In the genomic region with DNA sequence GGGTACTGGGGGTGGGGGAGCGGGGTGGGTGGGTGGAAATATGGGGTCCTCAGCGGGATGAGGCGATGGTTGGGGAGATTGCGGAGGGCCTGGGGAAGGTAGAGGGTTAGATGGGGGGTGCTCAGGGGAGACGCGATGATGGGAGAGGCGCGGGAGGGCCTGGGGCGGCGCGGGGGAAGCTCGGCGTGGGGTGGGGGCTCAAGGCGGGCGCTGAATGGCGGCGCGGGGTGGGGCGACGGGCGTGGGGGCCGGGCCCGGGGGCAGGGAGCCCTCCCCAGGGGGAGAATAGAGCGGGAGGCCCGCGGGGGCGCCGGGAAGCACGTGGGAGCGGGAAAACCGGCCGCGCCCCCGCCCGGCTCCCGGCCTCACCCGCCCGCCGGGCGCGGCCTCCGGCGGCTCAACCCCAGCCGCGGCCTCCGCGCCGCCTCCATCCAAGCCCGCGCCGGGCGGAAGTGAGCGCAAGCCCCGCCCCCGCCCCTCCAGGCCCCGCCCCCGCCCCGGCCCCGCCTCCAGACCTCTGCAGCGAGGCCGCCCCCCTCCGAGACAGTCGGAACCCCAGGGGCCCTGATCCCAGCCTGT, we compare ENCODE assay signal across 8 cellular contexts. TPM values are rescaled to one million over a fixed set of nuclear protein-coding genes. Genes with fewer than 3 reads are reported as not detected.
DNase-seq lines count a peak whose midpoint lies in the region; ATAC-seq and TF ChIP-seq lines count a peak whose summit lies in the region.

A gene with protein sequence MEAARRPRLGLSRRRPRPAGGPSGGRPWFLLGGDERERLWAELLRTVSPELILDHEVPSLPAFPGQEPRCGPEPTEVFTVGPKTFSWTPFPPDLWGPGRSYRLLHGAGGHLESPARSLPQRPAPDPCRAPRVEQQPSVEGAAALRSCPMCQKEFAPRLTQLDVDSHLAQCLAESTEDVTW (minus strand): TSS at position 454 of the 579 bp plus-strand sequence. CDS start 23 bp downstream, at position 431.

- H3K9me3 ChIP-seq in T-helper 17 cell (ENCODE audit: control insufficient read depth, low read length, poor library complexity, severe bottlenecking) = no peaks in the 10 kb centered on the region

- ATAC-seq in GM21381 (IDR thresholded peaks at IDR 0.05; ENCODE audit: unreplicated experiment) = peak; percentile 39
- peak; percentile 72 for ATAC-seq in T-helper 17 cell

- peaks cover 14% of the 10 kb centered on the region for H3K4me1 Mint-ChIP-seq in T-helper 17 cell

- H3K27ac Mint-ChIP-seq in T-helper 17 cell = peak within 1 kb of the TSS; percentile 53

- no peak for TF ChIP-seq CTCF in cardiac fibroblast (IDR thresholded peaks at IDR 0.05; ENCODE audit: low read depth, low read length)

- H3K27me3 Mint-ChIP-seq in T-helper 17 cell = no peaks in the 10 kb centered on the region

- H3K4me3 Mint-ChIP-seq in T-helper 17 cell = peak within 1 kb of the TSS; percentile 92

- H3K36me3 Mint-ChIP-seq in T-helper 17 cell (ENCODE audit: low read depth) = no peaks in the 10 kb centered on the region

- H3K4me3 ChIP-seq in cardiac fibroblast (replicated peaks in 1 of 2; ENCODE audit: low read depth in 2 of 2, low read length in 2 of 2) = peak within 1 kb of the TSS; percentile 46 to 62

- DNase-seq in ELR (ENCODE audit: low read depth) = peak; percentile 73
- DNase-seq in HT1080 (ENCODE audit: low read depth) = no peak
- DNase-seq in T-helper 17 cell = peak in 2 of 3 donors; percentile 70 to 73
- peak; percentile 75 to 77 for DNase-seq in cardiac fibroblast (ENCODE audit: low read depth in 2 of 2)
- peak; percentile 90 for DNase-seq in islet precursor cell
- DNase-seq in stimulated activated CD4-positive, alpha-beta T cell treated with anti-CD3 and anti-CD28 coated beads, Interleukin-1b, Interleukin-23, amount 100 ng/mL, for 1 hour (ENCODE audit: low read depth in 2 of 2) = peak; percentile 31 to 43
- DNase-seq in NCI-H2029 treated with DMSO at 0.1 percent for 48 hours (lab: John Stamatoyannopoulos, UW) = no peak

RNA-seq across cellular contexts. Expression of the gene that starts here (rescaled TPM):
- 38.4 and 51.9 TPM in 2 replicates for total RNA-seq in HT1080 (2014; rRNA removed; shearing (Covaris generic))
- polyA plus RNA-seq in HT1080 (2015; cell fraction: cytosol; rRNA removed) = 115 and 132 TPM in 2 replicates
- 46.8 and 47.5 TPM in 2 replicates for polyA plus RNA-seq in HT1080 (2015; cell fraction: nucleus; rRNA removed)
- total RNA-seq in T-helper 17 cell = 10 to 100 TPM; 44.6 to 48.6 TPM

Comparison
In these comparisons a context has a peak if more than half of its experiments do, and no peak if none do; other contexts are left out.
1. DNase-seq: peak in ELR (single experiment), T-helper 17 cell (2 of 3), cardiac fibroblast (2 of 2), islet precursor cell (single experiment) and stimulated activated CD4-positive, alpha-beta T cell treated with anti-CD3 and anti-CD28 coated beads, Interleukin-1b, Interleukin-23, amount 100 ng/mL, for 1 hour (2 of 2); none in HT1080 (single experiment) and NCI-H2029 treated with DMSO at 0.1 percent for 48 hours (single experiment).